In the genomic region with DNA sequence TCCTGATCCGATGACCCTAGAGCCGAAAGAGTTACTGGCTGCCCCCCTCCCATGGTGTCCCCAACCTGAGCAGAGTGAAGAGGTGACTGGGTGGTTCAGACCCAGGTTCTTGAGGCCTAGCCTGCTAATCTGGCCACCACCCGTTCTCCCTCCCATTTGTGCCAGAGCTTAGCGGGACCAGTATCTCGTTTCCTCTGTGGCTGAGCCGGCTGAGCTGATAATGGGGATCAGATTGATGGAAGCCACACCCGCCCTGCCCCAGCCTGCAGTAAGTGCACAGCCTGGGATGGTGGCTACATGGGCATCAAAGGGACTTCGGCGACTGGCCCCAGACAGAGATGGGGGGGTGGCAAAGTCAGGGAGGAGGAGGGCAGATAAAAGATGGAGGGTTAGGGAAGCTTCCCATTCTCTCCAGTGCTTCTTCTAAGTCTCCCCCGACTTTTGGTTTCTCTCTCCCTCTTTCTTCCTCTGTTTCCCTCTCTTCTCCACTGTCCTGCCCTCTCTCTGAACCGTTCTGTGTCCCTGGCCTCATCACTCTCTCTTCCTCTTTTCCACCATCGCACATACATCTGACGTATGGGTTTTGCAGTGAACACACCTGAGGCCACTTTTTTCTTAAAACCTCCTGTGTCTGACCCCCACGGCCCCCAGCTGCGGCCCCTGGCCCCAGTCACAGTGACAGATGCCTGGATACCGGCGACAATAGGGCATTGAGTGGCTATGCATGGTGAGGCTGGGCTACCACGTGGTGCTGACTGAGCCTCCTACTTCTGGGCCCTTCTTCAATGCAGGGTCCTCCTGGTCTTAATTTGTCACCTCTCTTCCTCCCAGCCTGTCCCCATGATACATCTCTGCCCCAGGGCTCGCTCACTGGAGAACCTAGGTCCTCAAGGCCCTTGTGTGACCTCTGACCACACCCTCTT, we compare ENCODE assay signal across 15 cellular contexts. TPM values are rescaled to one million over a fixed set of nuclear protein-coding genes. Genes with fewer than 3 reads are reported as not detected.
DNase-seq lines count a peak whose midpoint lies in the region; ATAC-seq, FAIRE-seq and TF ChIP-seq lines count a peak whose summit lies in the region.
"Had no signal": no experiment of that assay in that cellular context is flagged by ENCODE, and none has a peak within 500 bp of the region (broad histone marks: within the 10 kb centered on the region; RNA-seq: fewer than 3 reads in every experiment).

No MANE protein-coding gene starts in this region.

- H3K4me3 ChIP-seq in HepG2 (replicated peaks in 1 of 3; ENCODE audit: insufficient read depth in 1 of 3, low read depth in 2 of 3, low read length in 3 of 3) (peak overlapping the region in 1 of 3 experiments; percentile 37; a peak in 1 of 6 replicates), right lobe of liver (no peak overlapping the region), transverse colon (no peak overlapping the region)
- H3K4me3 ChIP-seq: hepatocyte, tibial artery had no signal

- no peak for TF ChIP-seq EP300 in HepG2 (IDR thresholded peaks at IDR 0.05; ENCODE audit: low read depth in 2 of 2, low read length in 2 of 2)
- no peak for TF ChIP-seq EP300 in HepG2 (CRISPR knock-in tag; IDR thresholded peaks at IDR 0.05; ENCODE audit: borderline replicate concordance)
- TF ChIP-seq EP300 in transverse colon (IDR thresholded peaks at IDR 0.05; ENCODE audit: low read depth) = no peak

- intact Hi-C loops in HepG2 (cut with micrococcal nuclease; ENCODE audit: unreplicated experiment) (no loop called here), right lobe of liver (cut with DNase I) (no loop called here), transverse colon (cut with DNase I; ENCODE audit: low total_unique reads) (loop anchor here (10.0 kb wide), 1 partner anchor 174 kb away; no protein-coding TSS in a partner anchor)

- no peak overlapping the region for H2AFZ ChIP-seq in HepG2 (ENCODE audit: low read length)
- H2AFZ ChIP-seq: hepatocyte, parathyroid adenoma had no signal

- H3K4me1 Mint-ChIP-seq in WTC11 (peaks cover 13% of the 10 kb centered on the region), memory B cell (peaks cover 20% of the 10 kb centered on the region)

- H3K4me2 ChIP-seq in HepG2 (ENCODE audit: low read depth, low read length) = 0 out of 2 replicates have a peak overlapping the region, but pooled peaks have one; percentile 51

- in situ Hi-C loops in HepG2 (cut with HindIII; ENCODE audit: extremely low pct_ligation_motif_present, low pct_unique_long_range_greater_than_20kb) = no loop called here
- in situ Hi-C loops in transverse colon (cut with MboI; ENCODE audit: low pct_ligation_motif_present in 1 of 4, low pct_unique_long_range_greater_than_20kb in 1 of 4, low sequenced_read_pairs in 3 of 4) = loop anchor here in 3 of 4 donors (10.0 to 25.0 kb wide), 3 partner anchors 91 to 194 kb away; a partner anchor contains a TSS

- H3K9me3 Mint-ChIP-seq in WTC11 = no peaks in the 10 kb centered on the region
- peaks cover 1% of the 10 kb centered on the region for H3K9me3 Mint-ChIP-seq in memory B cell
- H3K9me3 Mint-ChIP-seq: activated naive CD8-positive, alpha-beta T cell treated with anti-CD3 and anti-CD28 coated beads, Interleukin-2, amount 50 U/mL, for 24 hours had no signal

- POLR2A ChIA-PET in HepG2 (lab: Yijun Ruan, JAX) (no interaction called here), WTC11 (lab: Charles Lee) (no interaction called here)

- 15% methylated on average over 18 of the region's 19 CpGs for WGBS in HepG2 (ENCODE audit: low lambda C conversion rate)
- WGBS in right lobe of liver (ENCODE audit: insufficient coverage, low coverage, low lambda C conversion rate, missing lambda C conversion rate) = 43% methylated on average over 17 of the region's 19 CpGs
- 56 to 63% methylated on average over 4 to 19 of the region's 19 CpGs for WGBS in transverse colon (ENCODE audit: low coverage in 1 of 2), 2 donors

- ATAC-seq in HepG2 (no peak), right lobe of liver (no peak), WTC11 (no peak), memory B cell (ENCODE audit: low read depth) (peak; percentile 30), HG03521 (IDR thresholded peaks at IDR 0.05; ENCODE audit: unreplicated experiment) (no peak)
- no peak for ATAC-seq in activated CD4-positive, CD25-positive, alpha-beta regulatory T cell treated with anti-CD3 and anti-CD28 coated beads, Interleukin-2, amount 50 U/mL, for 24 hours
- ATAC-seq: activated naive CD8-positive, alpha-beta T cell treated with anti-CD3 and anti-CD28 coated beads, Interleukin-2, amount 50 U/mL, for 24 hours had no signal

- peaks cover 5 to 34% of the 10 kb centered on the region in 2 experiments; a peak in 4 of 5 replicates for H3K27me3 ChIP-seq in HepG2 (ENCODE audit: control insufficient read depth in 1 of 2, insufficient read depth in 2 of 2, low read length in 2 of 2)
- H3K27me3 ChIP-seq in right lobe of liver = peaks cover 0 to 10% of the 10 kb centered on the region in 2 donors
- peaks cover 49% of the 10 kb centered on the region for H3K27me3 ChIP-seq in transverse colon

- BruUV-seq in HepG2 (replicated peaks; lab: Mats Ljungman, UMichigan) = no TSS peak

- no peak overlapping the region for H3K9ac ChIP-seq in HepG2 (ENCODE audit: insufficient read depth, low read depth, low read length)
- H3K9ac ChIP-seq: parathyroid adenoma had no signal

- H3K27me3 Mint-ChIP-seq in WTC11 (ENCODE audit: low read depth) (peaks cover 57% of the 10 kb centered on the region), memory B cell (peaks cover 11% of the 10 kb centered on the region)

- H3K36me3 ChIP-seq in HepG2 (replicated peaks in 1 of 2; ENCODE audit: control insufficient read depth in 1 of 2, insufficient read depth in 2 of 2, low read length in 2 of 2) = no peaks in the 10 kb centered on the region
- no peaks in the 10 kb centered on the region for H3K36me3 ChIP-seq in right lobe of liver
- H3K36me3 ChIP-seq in transverse colon = no peaks in the 10 kb centered on the region

- TF ChIP-seq CTCF in HepG2 (CRISPR knock-in tag; IDR thresholded peaks at IDR 0.05) (no peak), right lobe of liver (IDR thresholded peaks at IDR 0.05) (no peak), WTC11 (IDR thresholded peaks at IDR 0.05) (no peak), transverse colon (IDR thresholded peaks at IDR 0.05) (no peak)

- no peak for TF ChIP-seq RAD21 in HepG2 (CRISPR knock-in tag; IDR thresholded peaks at IDR 0.05)

- CTCF ChIA-PET in HepG2 (lab: Yijun Ruan, JAX; ENCODE audit: low intra/inter-chr PET ratio, low total read pairs) = no interaction called here
- CTCF ChIA-PET in WTC11 (lab: Charles Lee) = interaction anchor here (0.7 to 1.0 kb wide), 2 partner anchors 95 to 184 kb away, joined by 3 to 4 read pairs; no protein-coding TSS in a partner anchor

- H3K4me1 ChIP-seq in HepG2 (ENCODE audit: insufficient read depth, low read length) = peaks cover 17% of the 10 kb centered on the region
- peaks cover 0 to 13% (median 0%) of the 10 kb centered on the region in 4 donors for H3K4me1 ChIP-seq in right lobe of liver
- H3K4me1 ChIP-seq in transverse colon = peaks cover 7 to 32% (median 26%) of the 10 kb centered on the region in 4 donors

- TF ChIP-seq POLR2A in HepG2 (IDR thresholded peaks at IDR 0.05; ENCODE audit: insufficient read depth in 1 of 2, low read depth in 2 of 2, low read length in 2 of 2) (no peak), right lobe of liver (IDR thresholded peaks at IDR 0.05) (no peak), transverse colon (IDR thresholded peaks at IDR 0.05) (no peak)

- H3K36me3 Mint-ChIP-seq in WTC11 (no peaks in the 10 kb centered on the region), memory B cell (peaks cover 2% of the 10 kb centered on the region)

- no peak overlapping the region for H3K27ac Mint-ChIP-seq in WTC11
- H3K27ac Mint-ChIP-seq in memory B cell = no peak overlapping the region
- H3K27ac Mint-ChIP-seq: activated naive CD8-positive, alpha-beta T cell treated with anti-CD3 and anti-CD28 coated beads, Interleukin-2, amount 50 U/mL, for 24 hours had no signal

- FAIRE-seq in HepG2 (lab: Jason Lieb, UNC) = no peak
- FAIRE-seq: colon had no signal

- no peaks in the 10 kb centered on the region for H3K9me3 ChIP-seq in HepG2 (ENCODE audit: low read length)
- no peaks in the 10 kb centered on the region for H3K9me3 ChIP-seq in right lobe of liver
- H3K9me3 ChIP-seq in transverse colon = no peaks in the 10 kb centered on the region
- H3K9me3 ChIP-seq: tibial artery had no signal

- peak overlapping the region; percentile 66; the same call in 1 of the 2 replicates for H3K4me3 Mint-ChIP-seq in WTC11
- H3K4me3 Mint-ChIP-seq in memory B cell = no peak overlapping the region
- H3K4me3 Mint-ChIP-seq: activated naive CD8-positive, alpha-beta T cell treated with anti-CD3 and anti-CD28 coated beads, Interleukin-2, amount 50 U/mL, for 24 hours had no signal

- H3K27ac ChIP-seq in HepG2 (ENCODE audit: extremely low read length, insufficient read depth, low read length) (no peak overlapping the region), right lobe of liver (no peak overlapping the region), transverse colon (no peak overlapping the region)
- H3K27ac ChIP-seq: esophagus muscularis mucosa, hepatocyte, parathyroid adenoma, tibial artery had no signal

- H3K79me2 ChIP-seq in HepG2 (ENCODE audit: insufficient read depth, low read length) = no peaks in the 10 kb centered on the region
- H3K79me2 ChIP-seq: hepatocyte, parathyroid adenoma had no signal

- H4K20me1 ChIP-seq in HepG2 (ENCODE audit: insufficient read depth, low read length) = peaks cover 10% of the 10 kb centered on the region; the same call in 1 of the 2 replicates

- DNase-seq in HepG2 (ENCODE audit: low spot score) = no peak
- no peak for DNase-seq in right lobe of liver
- DNase-seq in WTC11 (ENCODE audit: low spot score) = no peak
- DNase-seq in memory B cell (ENCODE audit: low spot score in 2 of 2) = no peak
- no peak for DNase-seq in transverse colon
- no peak for DNase-seq in H4 (ENCODE audit: low spot score)
- DNase-seq: activated naive CD8-positive, alpha-beta T cell treated with anti-CD3 and anti-CD28 coated beads, Interleukin-2, amount 50 U/mL, for 24 hours; NCI-H524 treated with DMSO at 0.1 percent for 48 hours; tibial artery had no signal

RNA-seq across cellular contexts. Expression of a gene that starts 2.4 kb away (rescaled TPM):
- not detected in 2 replicates for total RNA-seq in HepG2 (2016; rRNA removed; fragmentation: Illumina TruSeq; extraction: Trizol)
- not detected in 2 replicates for total RNA-seq in HepG2 (2016; cell fraction: cytosol; rRNA removed; fragmentation: Illumina TruSeq; extraction: Trizol; ENCODE audit: low read depth)
- not detected in 2 replicates for total RNA-seq in HepG2 (2016; cell fraction: insoluble cytoplasmic fraction; rRNA removed; fragmentation: Illumina TruSeq; extraction: Trizol)
- not detected in 2 replicates for total RNA-seq in HepG2 (2016; cell fraction: membrane; rRNA removed; fragmentation: Illumina TruSeq; extraction: Trizol)
- total RNA-seq in HepG2 (2016; cell fraction: nucleus; rRNA removed; fragmentation: Illumina TruSeq; extraction: Trizol) = not detected in 2 replicates
- polyA plus RNA-seq in HepG2 (2011; rRNA removed) = 0.03 TPM in 2 replicates
- polyA plus RNA-seq in HepG2 (2011; cell fraction: cytosol; rRNA removed) = not detected in 2 replicates
- 0.12 and 0.16 TPM in 2 replicates for polyA plus RNA-seq in HepG2 (2011; cell fraction: nucleus; rRNA removed)
- polyA plus RNA-seq in HepG2 (2012) = 0.03 TPM in 2 replicates
- polyA plus RNA-seq in HepG2 (2016; cell fraction: cytosol; fragmentation: Illumina TruSeq; extraction: Trizol; ENCODE audit: low read depth) = 0.02 TPM in 1 of 2 replicates, not detected in the other
- polyA plus RNA-seq in HepG2 (2016; cell fraction: insoluble cytoplasmic fraction; fragmentation: Illumina TruSeq; extraction: Trizol; ENCODE audit: low read depth) = not detected in 2 replicates
- polyA plus RNA-seq in HepG2 (2016; cell fraction: membrane; fragmentation: Illumina TruSeq; extraction: Trizol; ENCODE audit: low read depth) = not detected in 2 replicates
- not detected in 2 replicates for polyA plus RNA-seq in HepG2 (2016; cell fraction: nucleus; fragmentation: Illumina TruSeq; extraction: Trizol; ENCODE audit: insufficient read depth, low read depth)
- not detected in 2 replicates for polyA minus RNA-seq in HepG2 (2011; rRNA and poly(A)+ RNA removed; ENCODE audit: low replicate concordance)
- polyA minus RNA-seq in HepG2 (2011; cell fraction: cytosol; rRNA and poly(A)+ RNA removed) = not detected in 2 replicates
- not detected in 2 replicates for polyA minus RNA-seq in HepG2 (2011; cell fraction: nucleus; rRNA and poly(A)+ RNA removed)
- not detected for total RNA-seq in right lobe of liver
- 1.4 to 3.0 TPM (median 1.6 TPM) in 3 replicates for total RNA-seq in WTC11 (2021)
- total RNA-seq in transverse colon = 1 to 10 TPM in 2 of 4 donors, under 1 TPM in 1, not detected in 1; 0.27 to 3.2 (median 1.3) TPM
- not detected in 2 replicates for total RNA-seq in H4 (2014; rRNA removed; shearing (Covaris generic))

RNA-seq across cellular contexts. Expression of a gene that starts 27.2 kb away (rescaled TPM):
- total RNA-seq in HepG2 (2016; rRNA removed; fragmentation: Illumina TruSeq; extraction: Trizol) (1.2 and 4.7 TPM in 2 replicates), right lobe of liver (1 to 10 TPM; 2.7 to 7.0 (median 3.9) TPM), WTC11 (2021) (10.3 to 13.4 TPM (median 11.5 TPM) in 3 replicates), transverse colon (10 to 100 TPM; 10.6 to 44.9 (median 17.4) TPM)
- total RNA-seq in HepG2 (2016; cell fraction: cytosol; rRNA removed; fragmentation: Illumina TruSeq; extraction: Trizol; ENCODE audit: low read depth) = 1.0 and 1.5 TPM in 2 replicates
- 1.2 and 3.2 TPM in 2 replicates for total RNA-seq in HepG2 (2016; cell fraction: insoluble cytoplasmic fraction; rRNA removed; fragmentation: Illumina TruSeq; extraction: Trizol)
- total RNA-seq in HepG2 (2016; cell fraction: membrane; rRNA removed; fragmentation: Illumina TruSeq; extraction: Trizol) = 1.8 and 2.2 TPM in 2 replicates
- total RNA-seq in HepG2 (2016; cell fraction: nucleus; rRNA removed; fragmentation: Illumina TruSeq; extraction: Trizol) = 2.9 and 3.8 TPM in 2 replicates
- polyA plus RNA-seq in HepG2 (2011; rRNA removed) = 6.6 and 7.1 TPM in 2 replicates
- 7.1 and 10.4 TPM in 2 replicates for polyA plus RNA-seq in HepG2 (2011; cell fraction: cytosol; rRNA removed)
- polyA plus RNA-seq in HepG2 (2011; cell fraction: nucleus; rRNA removed) = 18.3 and 30.3 TPM in 2 replicates
- 3.6 and 4.5 TPM in 2 replicates for polyA plus RNA-seq in HepG2 (2012)
- polyA plus RNA-seq in HepG2 (2016; cell fraction: cytosol; fragmentation: Illumina TruSeq; extraction: Trizol; ENCODE audit: low read depth) = 0.57 and 1.6 TPM in 2 replicates
- polyA plus RNA-seq in HepG2 (2016; cell fraction: insoluble cytoplasmic fraction; fragmentation: Illumina TruSeq; extraction: Trizol; ENCODE audit: low read depth) = 1.9 and 2.7 TPM in 2 replicates
- 1.3 and 1.8 TPM in 2 replicates for polyA plus RNA-seq in HepG2 (2016; cell fraction: membrane; fragmentation: Illumina TruSeq; extraction: Trizol; ENCODE audit: low read depth)
- polyA plus RNA-seq in HepG2 (2016; cell fraction: nucleus; fragmentation: Illumina TruSeq; extraction: Trizol; ENCODE audit: insufficient read depth, low read depth) = 5.8 and 5.9 TPM in 2 replicates
- polyA minus RNA-seq in HepG2 (2011; rRNA and poly(A)+ RNA removed; ENCODE audit: low replicate concordance) = 5.9 and 8.5 TPM in 2 replicates
- polyA minus RNA-seq in HepG2 (2011; cell fraction: cytosol; rRNA and poly(A)+ RNA removed) = 2.1 and 3.0 TPM in 2 replicates
- polyA minus RNA-seq in HepG2 (2011; cell fraction: nucleus; rRNA and poly(A)+ RNA removed) = 11.2 and 12.4 TPM in 2 replicates
- 4.6 and 9.8 TPM in 2 replicates for total RNA-seq in H4 (2014; rRNA removed; shearing (Covaris generic))

RNA-seq across cellular contexts. Expression of a gene that starts 43.0 kb away (rescaled TPM):
- total RNA-seq in HepG2 (2016; rRNA removed; fragmentation: Illumina TruSeq; extraction: Trizol) = 44.2 and 125 TPM in 2 replicates
- 48.9 and 50.4 TPM in 2 replicates for total RNA-seq in HepG2 (2016; cell fraction: cytosol; rRNA removed; fragmentation: Illumina TruSeq; extraction: Trizol; ENCODE audit: low read depth)
- total RNA-seq in HepG2 (2016; cell fraction: insoluble cytoplasmic fraction; rRNA removed; fragmentation: Illumina TruSeq; extraction: Trizol) = 34.7 and 135 TPM in 2 replicates
- 48.6 and 53.5 TPM in 2 replicates for total RNA-seq in HepG2 (2016; cell fraction: membrane; rRNA removed; fragmentation: Illumina TruSeq; extraction: Trizol)
- total RNA-seq in HepG2 (2016; cell fraction: nucleus; rRNA removed; fragmentation: Illumina TruSeq; extraction: Trizol) = 112 and 115 TPM in 2 replicates
- polyA plus RNA-seq in HepG2 (2011; rRNA removed) = 85.1 and 111 TPM in 2 replicates
- polyA plus RNA-seq in HepG2 (2011; cell fraction: cytosol; rRNA removed) = 50.0 and 58.7 TPM in 2 replicates
- polyA plus RNA-seq in HepG2 (2011; cell fraction: nucleus; rRNA removed) = 284 and 361 TPM in 2 replicates
- 138 and 245 TPM in 2 replicates for polyA plus RNA-seq in HepG2 (2012)
- 34.6 and 43.1 TPM in 2 replicates for polyA plus RNA-seq in HepG2 (2016; cell fraction: cytosol; fragmentation: Illumina TruSeq; extraction: Trizol; ENCODE audit: low read depth)
- 46.2 and 78.4 TPM in 2 replicates for polyA plus RNA-seq in HepG2 (2016; cell fraction: insoluble cytoplasmic fraction; fragmentation: Illumina TruSeq; extraction: Trizol; ENCODE audit: low read depth)
- polyA plus RNA-seq in HepG2 (2016; cell fraction: membrane; fragmentation: Illumina TruSeq; extraction: Trizol; ENCODE audit: low read depth) = 62.2 and 79.4 TPM in 2 replicates
- 408 and 430 TPM in 2 replicates for polyA plus RNA-seq in HepG2 (2016; cell fraction: nucleus; fragmentation: Illumina TruSeq; extraction: Trizol; ENCODE audit: insufficient read depth, low read depth)
- polyA minus RNA-seq in HepG2 (2011; rRNA and poly(A)+ RNA removed; ENCODE audit: low replicate concordance) = 138 and 163 TPM in 2 replicates
- polyA minus RNA-seq in HepG2 (2011; cell fraction: cytosol; rRNA and poly(A)+ RNA removed) = 104 and 130 TPM in 2 replicates
- 60.0 and 70.7 TPM in 2 replicates for polyA minus RNA-seq in HepG2 (2011; cell fraction: nucleus; rRNA and poly(A)+ RNA removed)
- total RNA-seq in right lobe of liver = 100 to 1,000 TPM; 114 to 206 (median 192) TPM
- total RNA-seq in WTC11 (2021) = 396 to 405 TPM (median 402 TPM) in 3 replicates
- total RNA-seq in transverse colon = 100 to 1,000 TPM; 119 to 195 (median 183) TPM
- total RNA-seq in H4 (2014; rRNA removed; shearing (Covaris generic)) = 40.7 and 54.9 TPM in 2 replicates

RNA-seq across cellular contexts. Expression of a gene that starts 43.5 kb away (rescaled TPM):
- total RNA-seq in HepG2 (2016; rRNA removed; fragmentation: Illumina TruSeq; extraction: Trizol) = 0.04 TPM in 1 of 2 replicates, not detected in the other
- not detected in 2 replicates for total RNA-seq in HepG2 (2016; cell fraction: cytosol; rRNA removed; fragmentation: Illumina TruSeq; extraction: Trizol; ENCODE audit: low read depth)
- 0.19 TPM in 1 of 2 replicates, not detected in the other for total RNA-seq in HepG2 (2016; cell fraction: insoluble cytoplasmic fraction; rRNA removed; fragmentation: Illumina TruSeq; extraction: Trizol)
- total RNA-seq in HepG2 (2016; cell fraction: membrane; rRNA removed; fragmentation: Illumina TruSeq; extraction: Trizol) = 0.38 TPM in 1 of 2 replicates, not detected in the other
- total RNA-seq in HepG2 (2016; cell fraction: nucleus; rRNA removed; fragmentation: Illumina TruSeq; extraction: Trizol) = 0.19 and 0.34 TPM in 2 replicates
- polyA plus RNA-seq in HepG2 (2011; rRNA removed) = 0.08 and 0.35 TPM in 2 replicates
- 0.23 and 0.26 TPM in 2 replicates for polyA plus RNA-seq in HepG2 (2011; cell fraction: cytosol; rRNA removed)
- polyA plus RNA-seq in HepG2 (2011; cell fraction: nucleus; rRNA removed) = 0.29 and 0.42 TPM in 2 replicates
- polyA plus RNA-seq in HepG2 (2012) = 0.08 and 0.13 TPM in 2 replicates
- polyA plus RNA-seq in HepG2 (2016; cell fraction: cytosol; fragmentation: Illumina TruSeq; extraction: Trizol; ENCODE audit: low read depth) = not detected in 2 replicates
- polyA plus RNA-seq in HepG2 (2016; cell fraction: insoluble cytoplasmic fraction; fragmentation: Illumina TruSeq; extraction: Trizol; ENCODE audit: low read depth) = 0.20 TPM in 1 of 2 replicates, not detected in the other
- polyA plus RNA-seq in HepG2 (2016; cell fraction: membrane; fragmentation: Illumina TruSeq; extraction: Trizol; ENCODE audit: low read depth) = not detected in 2 replicates
- polyA plus RNA-seq in HepG2 (2016; cell fraction: nucleus; fragmentation: Illumina TruSeq; extraction: Trizol; ENCODE audit: insufficient read depth, low read depth) = 0.32 and 1.2 TPM in 2 replicates
- polyA minus RNA-seq in HepG2 (2011; rRNA and poly(A)+ RNA removed; ENCODE audit: low replicate concordance) = 1.6 TPM in 1 of 2 replicates, not detected in the other
- polyA minus RNA-seq in HepG2 (2011; cell fraction: cytosol; rRNA and poly(A)+ RNA removed) = not detected in 2 replicates
- polyA minus RNA-seq in HepG2 (2011; cell fraction: nucleus; rRNA and poly(A)+ RNA removed) = 0.25 TPM in 1 of 2 replicates, not detected in the other
- under 1 TPM; 0.21 to 0.73 (median 0.54) TPM for total RNA-seq in right lobe of liver
- total RNA-seq in WTC11 (2021) = 4.1 to 5.8 TPM (median 4.8 TPM) in 3 replicates
- 1 to 10 TPM in 1 of 4 donors, under 1 TPM in 1, not detected in 2; 0.32 to 2.2 TPM for total RNA-seq in transverse colon
- 0.99 and 1.7 TPM in 2 replicates for total RNA-seq in H4 (2014; rRNA removed; shearing (Covaris generic))

RNA-seq across cellular contexts. Expression of a gene that starts 50.5 kb away (rescaled TPM):
- total RNA-seq in HepG2 (2016; rRNA removed; fragmentation: Illumina TruSeq; extraction: Trizol) (32.2 and 36.4 TPM in 2 replicates), right lobe of liver (10 to 100 TPM; 25.0 to 45.5 (median 37.7) TPM), WTC11 (2021) (56.4 to 64.1 TPM (median 61.7 TPM) in 3 replicates), transverse colon (10 to 100 TPM; 20.9 to 63.4 (median 39.1) TPM)
- 34.9 and 42.8 TPM in 2 replicates for total RNA-seq in HepG2 (2016; cell fraction: cytosol; rRNA removed; fragmentation: Illumina TruSeq; extraction: Trizol; ENCODE audit: low read depth)
- total RNA-seq in HepG2 (2016; cell fraction: insoluble cytoplasmic fraction; rRNA removed; fragmentation: Illumina TruSeq; extraction: Trizol) = 29.2 and 39.1 TPM in 2 replicates
- total RNA-seq in HepG2 (2016; cell fraction: membrane; rRNA removed; fragmentation: Illumina TruSeq; extraction: Trizol) = 47.6 and 47.9 TPM in 2 replicates
- total RNA-seq in HepG2 (2016; cell fraction: nucleus; rRNA removed; fragmentation: Illumina TruSeq; extraction: Trizol) = 18.6 and 23.5 TPM in 2 replicates
- 55.4 and 62.3 TPM in 2 replicates for polyA plus RNA-seq in HepG2 (2011; rRNA removed)
- polyA plus RNA-seq in HepG2 (2011; cell fraction: cytosol; rRNA removed) = 50.1 and 76.7 TPM in 2 replicates
- 54.8 and 72.2 TPM in 2 replicates for polyA plus RNA-seq in HepG2 (2011; cell fraction: nucleus; rRNA removed)
- polyA plus RNA-seq in HepG2 (2012) = 23.3 and 36.3 TPM in 2 replicates
- polyA plus RNA-seq in HepG2 (2016; cell fraction: cytosol; fragmentation: Illumina TruSeq; extraction: Trizol; ENCODE audit: low read depth) = 31.3 and 34.7 TPM in 2 replicates
- polyA plus RNA-seq in HepG2 (2016; cell fraction: insoluble cytoplasmic fraction; fragmentation: Illumina TruSeq; extraction: Trizol; ENCODE audit: low read depth) = 32.2 and 38.2 TPM in 2 replicates
- polyA plus RNA-seq in HepG2 (2016; cell fraction: membrane; fragmentation: Illumina TruSeq; extraction: Trizol; ENCODE audit: low read depth) = 46.4 and 49.9 TPM in 2 replicates
- 50.2 and 54.3 TPM in 2 replicates for polyA plus RNA-seq in HepG2 (2016; cell fraction: nucleus; fragmentation: Illumina TruSeq; extraction: Trizol; ENCODE audit: insufficient read depth, low read depth)
- polyA minus RNA-seq in HepG2 (2011; rRNA and poly(A)+ RNA removed; ENCODE audit: low replicate concordance) = 105 and 125 TPM in 2 replicates
- polyA minus RNA-seq in HepG2 (2011; cell fraction: cytosol; rRNA and poly(A)+ RNA removed) = 32.7 and 34.2 TPM in 2 replicates
- 9.3 and 10.2 TPM in 2 replicates for polyA minus RNA-seq in HepG2 (2011; cell fraction: nucleus; rRNA and poly(A)+ RNA removed)
- 43.0 and 47.5 TPM in 2 replicates for total RNA-seq in H4 (2014; rRNA removed; shearing (Covaris generic))
